In the genomic region with DNA sequence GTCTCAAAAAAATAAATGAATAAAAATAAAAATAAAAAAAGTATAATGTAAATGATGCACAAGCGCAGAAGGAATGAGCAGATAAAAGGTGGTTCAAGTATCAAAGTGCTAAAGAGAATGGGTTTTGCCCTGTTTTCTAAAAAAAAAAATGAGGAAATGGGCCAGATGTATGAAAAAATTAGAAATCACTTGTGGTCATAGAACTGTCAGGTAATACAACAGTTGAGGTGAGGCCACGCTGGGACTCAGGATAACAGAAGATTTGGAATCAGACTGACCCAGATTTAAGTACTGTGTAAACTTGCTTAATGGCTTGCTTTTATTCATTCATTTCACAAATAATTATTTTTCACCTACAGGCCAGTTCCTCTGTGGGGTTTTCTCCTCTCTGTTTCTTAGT, we compare ENCODE assay signal across 25 cellular contexts.
"Had no signal": no experiment of that assay in that cellular context is flagged by ENCODE, and none has a peak within 500 bp of the region (broad histone marks: within the 10 kb centered on the region; RNA-seq: fewer than 3 reads in every experiment).

No MANE protein-coding gene starts in this region.

- H3K36me3 ChIP-seq: ascending aorta had no signal

- H3K27ac ChIP-seq: ascending aorta, body of pancreas, PC-9 had no signal

- H3K27me3 ChIP-seq: ascending aorta, body of pancreas had no signal

- DNase-seq: activated B cell treated with CpG ODN at 0.5 μM for 24 hours; activated CD4-positive, alpha-beta T cell treated with anti-CD3 and anti-CD28 coated beads for 1 hour; activated CD4-positive, alpha-beta T cell treated with anti-CD3 and anti-CD28 coated beads, Interleukin-2, amount 50 U/mL, for 48 hours; activated CD8-positive, alpha-beta memory T cell treated with anti-CD3 and anti-CD28 coated beads, Interleukin-2, amount 10 ng/mL, durations not matched to agents 7 days and 5 days; activated effector memory CD4-positive, alpha-beta T cell treated with Interleukin-2 at 50 U/mL for 16 hours; activated naive CD4-positive, alpha-beta T cell; activated naive CD8-positive, alpha-beta T cell treated with anti-CD3 and anti-CD28 coated beads, Interleukin-2, amount 50 U/mL, for 24 hours; activated T-cell treated with anti-CD3 and anti-CD28 coated beads, Interleukin-2, amount 50 U/mL, for 24 hours; amniotic stem cell; body of pancreas; central memory CD4-positive, alpha-beta T cell; KG1; NCI-H1105 treated with DMSO at 0.1 percent for 48 hours; NCI-H1436 treated with DMSO at 0.1 percent for 48 hours; NCI-H187; NCI-H524; PC-9; SIG-M5; T-cell; T-helper 2 cell; T1000 had no signal

- ATAC-seq: activated CD8-positive, alpha-beta memory T cell treated with anti-CD3 and anti-CD28 coated beads, Interleukin-2, amount 10 ng/mL, durations not matched to agents 7 days and 5 days; activated naive CD4-positive, alpha-beta T cell treated with anti-CD3 and anti-CD28 coated beads, Interleukin-2, amount 50 U/mL, for 72 hours; activated naive CD8-positive, alpha-beta T cell treated with anti-CD3 and anti-CD28 coated beads, Interleukin-2, amount 50 U/mL, for 24 hours; body of pancreas; T-cell had no signal

- H3K9me3 ChIP-seq: ascending aorta, body of pancreas had no signal

- FAIRE-seq: bronchial epithelial cell, TTC549 had no signal

- H3K4me3 ChIP-seq: ascending aorta, body of pancreas, PC-9 had no signal
